In genomic region chr5:9653811-9654210, GRCh38 we compare ENCODE assay signal across 8 cellular contexts. TPM values are rescaled to one million over a fixed set of nuclear protein-coding genes. Genes with fewer than 3 reads are reported as not detected.
A peak's percentile ranks its signal among the peaks of the same experiment; 100 is the strongest.
DNase-seq lines count a peak whose midpoint lies in the region; ATAC-seq, FAIRE-seq and TF ChIP-seq lines count a peak whose summit lies in the region.

No MANE protein-coding gene starts in this region.

- intact Hi-C loops in HepG2 (cut with micrococcal nuclease; ENCODE audit: unreplicated experiment): no loop called here

- no peak overlapping the region for H3K4me3 ChIP-seq in HepG2 (replicated peaks in 1 of 3; ENCODE audit: insufficient read depth in 1 of 3, low read depth in 2 of 3, low read length in 3 of 3)
- no peak overlapping the region for H3K4me3 ChIP-seq in H7 (ENCODE audit: insufficient read depth, low read depth, low read length)

- H3K79me2 ChIP-seq in HepG2 (ENCODE audit: insufficient read depth, low read length): no peaks in the 10 kb centered on the region

- H3K9ac ChIP-seq in HepG2 (ENCODE audit: insufficient read depth, low read depth, low read length): no peak overlapping the region

- no peak for TF ChIP-seq EP300 in HepG2 (IDR thresholded peaks at IDR 0.05; ENCODE audit: low read depth in 2 of 2, low read length in 2 of 2)
- no peak for TF ChIP-seq EP300 in HepG2 (CRISPR knock-in tag; IDR thresholded peaks at IDR 0.05; ENCODE audit: borderline replicate concordance)

- no peak for TF ChIP-seq CTCF in HepG2 (CRISPR knock-in tag; IDR thresholded peaks at IDR 0.05)

- H3K4me2 ChIP-seq in HepG2 (ENCODE audit: low read depth, low read length): no peak overlapping the region

- H3K4me1 ChIP-seq in HepG2 (ENCODE audit: insufficient read depth, low read length): no peaks in the 10 kb centered on the region

- no TSS peak for BruUV-seq in HepG2 (replicated peaks; lab: Mats Ljungman, UMichigan)

- 0% methylated on average over 2 of the region's 2 CpGs for WGBS in HepG2 (ENCODE audit: low lambda C conversion rate)

- in situ Hi-C loops in HepG2 (cut with HindIII; ENCODE audit: extremely low pct_ligation_motif_present, low pct_unique_long_range_greater_than_20kb): no loop called here

- no peak overlapping the region for H3K27ac ChIP-seq in HepG2 (ENCODE audit: extremely low read length, insufficient read depth, low read length)

- H3K9me3 ChIP-seq in HepG2 (ENCODE audit: low read length): no peaks in the 10 kb centered on the region

- FAIRE-seq in HepG2 (lab: Jason Lieb, UNC): no peak

- H3K36me3 ChIP-seq in HepG2 (replicated peaks in 1 of 2; ENCODE audit: control insufficient read depth in 1 of 2, insufficient read depth in 2 of 2, low read length in 2 of 2) (no peaks in the 10 kb centered on the region), H7 (replicated peaks; ENCODE audit: control insufficient read depth, insufficient read depth, low read length) (no peaks in the 10 kb centered on the region)

- H3K27me3 ChIP-seq in HepG2 (ENCODE audit: control insufficient read depth in 1 of 2, insufficient read depth in 2 of 2, low read length in 2 of 2) (no peaks in the 10 kb centered on the region; a peak in 1 of 5 replicates), H7 (ENCODE audit: control insufficient read depth, insufficient read depth, low read length) (no peaks in the 10 kb centered on the region)

- no peak for TF ChIP-seq RAD21 in HepG2 (CRISPR knock-in tag; IDR thresholded peaks at IDR 0.05)

- peak; percentile 95 for ATAC-seq in GM18502 (IDR thresholded peaks at IDR 0.05; ENCODE audit: poor library complexity, unreplicated experiment)
- peak; percentile 94 for ATAC-seq in HG02623 (IDR thresholded peaks at IDR 0.05; ENCODE audit: unreplicated experiment)
- no peak for ATAC-seq in HepG2

- DNase-seq in RPMI7951 (ENCODE audit: low read depth): peak; percentile 79
- DNase-seq in kidney glomerular epithelial cell (lab: John Stamatoyannopoulos, UW): peak; percentile 25
- no peak for DNase-seq in HepG2 (ENCODE audit: low spot score)
- no peak for DNase-seq in OCI-M2 (lab: John Stamatoyannopoulos, UW; ENCODE audit: unreplicated experiment)
- DNase-seq in SIG-M5 (lab: John Stamatoyannopoulos, UW): no peak
- DNase-seq in H7: no peak

- CTCF ChIA-PET in HepG2 (lab: Yijun Ruan, JAX; ENCODE audit: low intra/inter-chr PET ratio, low total read pairs): no interaction called here

- POLR2A ChIA-PET in HepG2 (lab: Yijun Ruan, JAX): no interaction called here

- no peak overlapping the region for H2AFZ ChIP-seq in HepG2 (ENCODE audit: low read length)

- TF ChIP-seq POLR2A in HepG2 (IDR thresholded peaks at IDR 0.05; ENCODE audit: insufficient read depth in 1 of 2, low read depth in 2 of 2, low read length in 2 of 2): no peak

- no peaks in the 10 kb centered on the region for H4K20me1 ChIP-seq in HepG2 (ENCODE audit: insufficient read depth, low read length)

TF ChIP-seq in HepG2, 621 proteins besides CTCF, POLR2A, EP300 and RAD21 (continues in another document):
- TF ChIP-seq SRY (CRISPR knock-in tag; IDR thresholded peaks at IDR 0.05) (no peak), POLR2AphosphoS2 (IDR thresholded peaks at IDR 0.05; ENCODE audit: low read depth, low read length) (no peak), ZNF484 (CRISPR knock-in tag; IDR thresholded peaks at IDR 0.05; ENCODE audit: borderline replicate concordance, low read depth) (no peak), ZNF704 (CRISPR knock-in tag; IDR thresholded peaks at IDR 0.05; ENCODE audit: borderline replicate concordance) (no peak), ZNF614 (CRISPR knock-in tag; IDR thresholded peaks at IDR 0.05; ENCODE audit: borderline replicate concordance) (no peak), ZBTB46 (CRISPR knock-in tag; IDR thresholded peaks at IDR 0.05; ENCODE audit: borderline replicate concordance) (no peak), NFE2L1 (CRISPR knock-in tag; IDR thresholded peaks at IDR 0.05; ENCODE audit: borderline replicate concordance) (no peak), TCF7L2 (IDR thresholded peaks at IDR 0.05; ENCODE audit: low read depth, low read length) (no peak), ZNF790 (CRISPR knock-in tag; IDR thresholded peaks at IDR 0.05; ENCODE audit: borderline replicate concordance) (no peak), ZNF280D (CRISPR knock-in tag; IDR thresholded peaks at IDR 0.05) (no peak), ZNF644 (CRISPR knock-in tag; IDR thresholded peaks at IDR 0.05; ENCODE audit: low read depth) (no peak), ZNF576 (CRISPR knock-in tag; IDR thresholded peaks at IDR 0.05) (no peak), MXI1 (IDR thresholded peaks at IDR 0.05; ENCODE audit: borderline replicate concordance, low read depth, low read length) (no peak)

RNA-seq across cellular contexts. Expression of gene TAS2R1, which starts 23.7 kb away (rescaled TPM):
- not detected in 2 replicates for total RNA-seq in RPMI7951 (2014; rRNA removed; shearing (Covaris generic))
- not detected in 2 replicates for total RNA-seq in HepG2 (2016; rRNA removed; fragmentation: Illumina TruSeq; extraction: Trizol)
- total RNA-seq in HepG2 (2016; cell fraction: cytosol; rRNA removed; fragmentation: Illumina TruSeq; extraction: Trizol; ENCODE audit: low read depth): not detected in 2 replicates
- not detected in 2 replicates for total RNA-seq in HepG2 (2016; cell fraction: insoluble cytoplasmic fraction; rRNA removed; fragmentation: Illumina TruSeq; extraction: Trizol)
- not detected in 2 replicates for total RNA-seq in HepG2 (2016; cell fraction: membrane; rRNA removed; fragmentation: Illumina TruSeq; extraction: Trizol)
- total RNA-seq in HepG2 (2016; cell fraction: nucleus; rRNA removed; fragmentation: Illumina TruSeq; extraction: Trizol): not detected in 2 replicates
- not detected in 2 replicates for polyA plus RNA-seq in HepG2 (2011; rRNA removed)
- not detected in 2 replicates for polyA plus RNA-seq in HepG2 (2011; cell fraction: cytosol; rRNA removed)
- polyA plus RNA-seq in HepG2 (2011; cell fraction: nucleus; rRNA removed): not detected in 2 replicates
- not detected in 2 replicates for polyA plus RNA-seq in HepG2 (2012)
- not detected in 2 replicates for polyA plus RNA-seq in HepG2 (2016; cell fraction: cytosol; fragmentation: Illumina TruSeq; extraction: Trizol; ENCODE audit: low read depth)
- polyA plus RNA-seq in HepG2 (2016; cell fraction: insoluble cytoplasmic fraction; fragmentation: Illumina TruSeq; extraction: Trizol; ENCODE audit: low read depth): not detected in 2 replicates
- polyA plus RNA-seq in HepG2 (2016; cell fraction: membrane; fragmentation: Illumina TruSeq; extraction: Trizol; ENCODE audit: low read depth): not detected in 2 replicates
- not detected in 2 replicates for polyA plus RNA-seq in HepG2 (2016; cell fraction: nucleus; fragmentation: Illumina TruSeq; extraction: Trizol; ENCODE audit: insufficient read depth, low read depth)
- polyA minus RNA-seq in HepG2 (2011; rRNA and poly(A)+ RNA removed; ENCODE audit: low replicate concordance): not detected in 2 replicates
- not detected in 2 replicates for polyA minus RNA-seq in HepG2 (2011; cell fraction: cytosol; rRNA and poly(A)+ RNA removed)
- not detected in 2 replicates for polyA minus RNA-seq in HepG2 (2011; cell fraction: nucleus; rRNA and poly(A)+ RNA removed)
- total RNA-seq in H7 (2014; rRNA removed; shearing (Covaris generic)): not detected in 2 replicates

Comparison
In these comparisons a context has a peak if more than half of its experiments do, and no peak if none do; other contexts are left out.
1. DNase-seq: peak in RPMI7951 (single experiment) and kidney glomerular epithelial cell (single experiment); none in HepG2 (single experiment), OCI-M2 (single experiment), SIG-M5 (single experiment) and H7 (single experiment).